Comparison of ENCODE assay signal across 24 cellular contexts in genomic region chr13:102311433-102311796, GRCh38.
DNase-seq lines count a peak whose midpoint lies in the region; ATAC-seq and TF ChIP-seq lines count a peak whose summit lies in the region.
"Had no signal": no experiment of that assay in that cellular context is flagged by ENCODE, and none has a peak within 500 bp of the region (broad histone marks: within the 10 kb centered on the region; RNA-seq: fewer than 3 reads in every experiment).

No MANE protein-coding gene starts in this region.

- DNase-seq in choroid plexus epithelial cell (ENCODE audit: low read depth) (no peak), glutamatergic neuron (no peak), right atrium auricular region (ENCODE audit: low spot score) (no peak), KBM-7 (no peak), hypothalamus (lab: John Stamatoyannopoulos, UW) (no peak), NCI-H1105 treated with DMSO at 0.1 percent for 48 hours (lab: John Stamatoyannopoulos, UW) (no peak)
- DNase-seq: CD4-positive, alpha-beta T cell; COR-L47; DMS79; GOT3; IMR-90; MV-4-11; NCI-H1417; NCI-H1694 treated with DMSO at 0.1 percent for 48 hours; NCI-H2081 treated with DMSO at 0.1 percent for 48 hours; NCI-H446 treated with DMSO at 0.1 percent for 48 hours; NCI-H526 treated with DMSO at 0.1 percent for 48 hours; PC-3; SHP77 treated with DMSO at 0.1 percent for 48 hours had no signal

- H3K9me3 Mint-ChIP-seq in glutamatergic neuron (ENCODE audit: unreplicated experiment), result no peaks in the 10 kb centered on the region
- H3K9me3 Mint-ChIP-seq: CD4-positive, alpha-beta T cell had no signal

- H3K36me3 Mint-ChIP-seq in glutamatergic neuron (ENCODE audit: unreplicated experiment), result no peaks in the 10 kb centered on the region

- H3K27ac ChIP-seq in right atrium auricular region (peak overlapping the region; percentile 58 to 76), subcutaneous abdominal adipose tissue (ENCODE audit: low read depth, low read length) (peak overlapping the region; percentile 63)
- H3K27ac ChIP-seq: SK-N-MC had no signal

- TF ChIP-seq CTCF in choroid plexus epithelial cell (conservative IDR thresholded peaks at IDR 0.05; ENCODE audit: low read depth, low read length) (peak; percentile 8), glutamatergic neuron (IDR thresholded peaks at IDR 0.05; ENCODE audit: partially characterized antibody, unreplicated experiment) (no peak), right atrium auricular region (IDR thresholded peaks at IDR 0.05) (no peak)

- H3K36me3 ChIP-seq in right atrium auricular region, result no peaks in the 10 kb centered on the region
- no peaks in the 10 kb centered on the region for H3K36me3 ChIP-seq in subcutaneous abdominal adipose tissue (ENCODE audit: control insufficient read depth in 5 of 5, insufficient read depth in 5 of 5, low read length in 5 of 5)

- peak overlapping the region in 1 of 5 donors; percentile 14 for H3K9ac ChIP-seq in subcutaneous abdominal adipose tissue (ENCODE audit: low read length in 5 of 5)

- in situ Hi-C loops in KBM-7 (cut with MboI; ENCODE audit: low pct_unique_long_range_greater_than_20kb, low sequenced_read_pairs), result no loop called here

- H3K4me3 ChIP-seq in choroid plexus epithelial cell (ENCODE audit: low read depth, low read length) (no peak overlapping the region), right atrium auricular region (peak overlapping the region in 1 of 2 donors; percentile 9), subcutaneous abdominal adipose tissue (ENCODE audit: low read depth in 1 of 5, low read length in 5 of 5) (peak overlapping the region in 1 of 5 donors; percentile 17)
- H3K4me3 ChIP-seq: GM12878, SK-N-MC had no signal

- no peak overlapping the region for H3K4me3 Mint-ChIP-seq in glutamatergic neuron (ENCODE audit: unreplicated experiment)
- H3K4me3 Mint-ChIP-seq: CD4-positive, alpha-beta T cell had no signal

- H3K27ac Mint-ChIP-seq in glutamatergic neuron (ENCODE audit: unreplicated experiment), result peak overlapping the region; percentile 94
- H3K27ac Mint-ChIP-seq: CD4-positive, alpha-beta T cell had no signal

- H3K4me1 Mint-ChIP-seq in glutamatergic neuron (ENCODE audit: low read depth, unreplicated experiment), result peaks cover 36% of the 10 kb centered on the region

- no peak for ATAC-seq in GM19324 (IDR thresholded peaks at IDR 0.05; ENCODE audit: low FRiP score, unreplicated experiment)
- ATAC-seq: HCT116, PC-3 had no signal

- H3K9me3 ChIP-seq in right atrium auricular region, result no peaks in the 10 kb centered on the region
- H3K9me3 ChIP-seq in subcutaneous abdominal adipose tissue (ENCODE audit: control insufficient read depth in 5 of 5, low read length in 5 of 5), result no peaks in the 10 kb centered on the region

- no peaks in the 10 kb centered on the region for H3K27me3 ChIP-seq in right atrium auricular region
- H3K27me3 ChIP-seq in subcutaneous abdominal adipose tissue (ENCODE audit: control insufficient read depth in 5 of 5, insufficient read depth in 4 of 5, low read length in 5 of 5), result no peaks in the 10 kb centered on the region

- no peaks in the 10 kb centered on the region for H3K27me3 Mint-ChIP-seq in glutamatergic neuron (ENCODE audit: unreplicated experiment)

- H3K4me1 ChIP-seq in right atrium auricular region, result peaks cover 0 to 34% of the 10 kb centered on the region in 2 donors
- peaks cover 3 to 21% (median 11%) of the 10 kb centered on the region in 5 donors for H3K4me1 ChIP-seq in subcutaneous abdominal adipose tissue (ENCODE audit: control insufficient read depth in 5 of 5, insufficient read depth in 5 of 5, low read length in 5 of 5)
